In genomic region chr14:56903304-56904021, GRCh38 we compare ENCODE assay signal across 22 cellular contexts.
"Had no signal": no experiment of that assay in that cellular context is flagged by ENCODE, and none has a peak within 500 bp of the region (broad histone marks: within the 10 kb centered on the region; RNA-seq: fewer than 3 reads in every experiment).

No MANE protein-coding gene starts in this region.

- H3K9me3 Mint-ChIP-seq: nephron progenitor cell had no signal

- H3K36me3 Mint-ChIP-seq: naive thymus-derived CD4-positive, alpha-beta T cell; stimulated activated memory B cell treated with anti-CD40 and anti-IgM and Interleukin-4, amounts not matched to agents 10 μg/mL and 1 μg/mL and 100 μg/mL, for 72 hours had no signal

- H3K4me3 Mint-ChIP-seq: naive thymus-derived CD4-positive, alpha-beta T cell; nephron progenitor cell; stimulated activated memory B cell treated with anti-CD40 and anti-IgM and Interleukin-4, amounts not matched to agents 10 μg/mL and 1 μg/mL and 100 μg/mL, for 72 hours; stimulated activated naive CD8-positive, alpha-beta T cell treated with anti-CD3 and anti-CD28 coated beads, Interleukin-15, amount 100 ng/mL, for 72 hours had no signal

- ATAC-seq: heart right ventricle; left cardiac atrium; naive thymus-derived CD4-positive, alpha-beta T cell; psoas muscle; sciatic nerve; stimulated activated memory B cell treated with anti-CD40 and anti-IgM and Interleukin-4, amounts not matched to agents 10 μg/mL and 1 μg/mL and 100 μg/mL, for 72 hours; stimulated activated naive CD8-positive, alpha-beta T cell treated with anti-CD3 and anti-CD28 coated beads, Interleukin-15, amount 100 ng/mL, for 72 hours; upper lobe of right lung had no signal

- H3K4me1 ChIP-seq: heart right ventricle, psoas muscle, spleen, testis, tibial nerve, upper lobe of right lung, vagina had no signal

- H3K27me3 Mint-ChIP-seq: stimulated activated memory B cell treated with anti-CD40 and anti-IgM and Interleukin-4, amounts not matched to agents 10 μg/mL and 1 μg/mL and 100 μg/mL, for 72 hours had no signal

- H3K36me3 ChIP-seq: heart right ventricle, neutrophil, spleen, tibial nerve, upper lobe of right lung, vagina had no signal

- H3K27me3 ChIP-seq: testis, tibial nerve, upper lobe of right lung, vagina had no signal

- H3K4me3 ChIP-seq: dorsolateral prefrontal cortex, heart right ventricle, psoas muscle, spleen, testis, tibial nerve, upper lobe of right lung, vagina had no signal

- H3K27ac ChIP-seq: dorsolateral prefrontal cortex, heart right ventricle, neutrophil, psoas muscle, spleen, testis, tibial nerve, upper lobe of right lung, vagina had no signal

- DNase-seq: cortex of kidney; dorsolateral prefrontal cortex; effector CD8-positive, alpha-beta T cell; heart right ventricle; hypothalamus; kidney; left cardiac atrium; naive thymus-derived CD4-positive, alpha-beta T cell; nephron progenitor cell; psoas muscle; spleen; stimulated activated CD4-positive, alpha-beta T cell treated with anti-CD3 and anti-CD28 coated beads, Interleukin-15, amount 100 ng/mL, for 24 hours; stimulated activated CD4-positive, alpha-beta T cell treated with anti-CD3 and anti-CD28 coated beads, Interleukin-1b, Interleukin-23, amount 100 ng/mL, for 48 hours; stimulated activated CD4-positive, alpha-beta T cell treated with anti-CD3 and anti-CD28 coated beads, Interleukin-4, amount 100 ng/mL, for 24 hours; stimulated activated naive CD8-positive, alpha-beta T cell treated with anti-CD3 and anti-CD28 coated beads, Interleukin-15, amount 100 ng/mL, for 72 hours; testis; upper lobe of right lung had no signal

- H3K4me1 Mint-ChIP-seq: naive thymus-derived CD4-positive, alpha-beta T cell; stimulated activated memory B cell treated with anti-CD40 and anti-IgM and Interleukin-4, amounts not matched to agents 10 μg/mL and 1 μg/mL and 100 μg/mL, for 72 hours; stimulated activated naive CD8-positive, alpha-beta T cell treated with anti-CD3 and anti-CD28 coated beads, Interleukin-15, amount 100 ng/mL, for 72 hours had no signal

- H3K9me3 ChIP-seq: heart right ventricle, neutrophil, psoas muscle, spleen, testis, tibial nerve, upper lobe of right lung, vagina had no signal
